ENCODE assay signal across 8 cellular contexts in the genomic region with DNA sequence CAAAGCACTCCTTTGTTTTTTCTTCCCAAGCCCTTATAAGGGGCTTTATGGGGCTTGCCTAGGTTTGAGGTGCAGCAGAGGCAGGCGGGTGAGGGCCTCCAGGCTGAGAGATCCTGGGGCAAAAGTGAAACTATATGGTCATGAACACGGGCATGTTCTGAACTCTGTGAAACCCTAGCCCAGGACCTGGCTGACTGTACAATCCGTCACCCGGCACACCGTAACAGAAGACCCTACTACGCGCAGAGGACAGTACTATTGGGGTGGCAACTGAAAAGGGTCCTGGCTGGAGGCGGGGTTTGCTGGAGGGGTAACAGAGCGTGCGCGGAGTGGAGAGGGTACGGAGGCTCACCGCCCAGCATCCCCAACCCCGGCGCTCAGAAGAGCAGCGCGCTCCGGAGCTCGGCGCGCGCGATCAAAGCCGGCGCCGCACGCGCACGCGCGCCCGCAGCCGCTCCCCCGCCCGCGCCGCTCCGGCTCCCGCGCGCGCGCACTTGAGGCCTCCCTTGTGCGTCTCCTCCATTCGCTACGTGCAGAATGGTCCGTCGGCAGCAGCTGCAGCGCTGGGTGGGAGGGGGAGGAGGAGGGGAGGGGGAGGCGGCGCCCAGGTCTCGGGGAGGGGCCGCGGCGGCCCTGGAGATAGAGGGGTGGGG. TPM values are rescaled to one million over a fixed set of nuclear protein-coding genes. Genes with fewer than 3 reads are reported as not detected.
DNase-seq lines count a peak whose midpoint lies in the region; ATAC-seq, FAIRE-seq and TF ChIP-seq lines count a peak whose summit lies in the region.

No MANE protein-coding gene starts in this region.

- H3K79me2 ChIP-seq in astrocyte (ENCODE audit: insufficient read depth, low read length), result no peaks in the 10 kb centered on the region

- peak overlapping the region; percentile 86 for H3K4me2 ChIP-seq in astrocyte (ENCODE audit: low read length)

- H3K36me3 ChIP-seq in RWPE2 (ENCODE audit: low read depth) (no peaks in the 10 kb centered on the region), astrocyte (ENCODE audit: insufficient read depth, low read length) (no peaks in the 10 kb centered on the region), iPS-18a (ENCODE audit: control insufficient read depth, low read depth, low read length) (no peaks in the 10 kb centered on the region), spleen (no peaks in the 10 kb centered on the region)

- H4K20me1 ChIP-seq in astrocyte (ENCODE audit: insufficient read depth, low read length), result no peaks in the 10 kb centered on the region

- DNase-seq in GM12892 (ENCODE audit: insufficient read length) (peak; percentile 87), RWPE2 (ENCODE audit: low spot score) (no peak), astrocyte (ENCODE audit: low read depth) (peak; percentile 57), spleen (peak; percentile 86), OCI-M2 (lab: John Stamatoyannopoulos, UW; ENCODE audit: unreplicated experiment) (no peak), hippocampal formation (lab: John Stamatoyannopoulos, UW) (no peak)

- FAIRE-seq in GM12892 (lab: Jason Lieb, UNC) (peak; percentile 87), astrocyte (lab: Jason Lieb, UNC) (no peak)

- WGBS in spleen, 5 donors, result 2 to 7% (median 4%) methylated on average over 20 to 54 of the region's 55 CpGs

- peak overlapping the region; percentile 94 for H3K27ac Mint-ChIP-seq in astrocyte (ENCODE audit: unreplicated experiment)

- H2AFZ ChIP-seq in astrocyte (ENCODE audit: low read depth, low read length), result peak overlapping the region; percentile 63

- no peaks in the 10 kb centered on the region for H3K9me3 ChIP-seq in RWPE2 (ENCODE audit: severe bottlenecking)
- no peaks in the 10 kb centered on the region for H3K9me3 ChIP-seq in astrocyte (ENCODE audit: insufficient read depth, low read depth, low read length)
- no peaks in the 10 kb centered on the region for H3K9me3 ChIP-seq in iPS-18a (ENCODE audit: control insufficient read depth, low read depth, low read length)
- no peaks in the 10 kb centered on the region for H3K9me3 ChIP-seq in spleen

- peaks cover 41% of the 10 kb centered on the region for H3K4me1 ChIP-seq in RWPE2 (ENCODE audit: insufficient read depth, poor library complexity, severe bottlenecking)
- peaks cover 39% of the 10 kb centered on the region for H3K4me1 ChIP-seq in astrocyte (ENCODE audit: insufficient read depth, low read length)
- H3K4me1 ChIP-seq in iPS-18a (ENCODE audit: control insufficient read depth, low read depth, low read length), result peaks cover 28% of the 10 kb centered on the region
- H3K4me1 ChIP-seq in spleen, result peaks cover 13 to 40% (median 29%) of the 10 kb centered on the region in 6 donors

- H3K4me3 ChIP-seq in RWPE2 (ENCODE audit: severe bottlenecking) (peak overlapping the region; percentile 15), astrocyte (ENCODE audit: insufficient read depth, low read depth, low read length) (peak overlapping the region; percentile 45), iPS-18a (ENCODE audit: low read length) (peak overlapping the region; percentile 73), spleen (peak overlapping the region; percentile 23 to 76 (median 46))

- H3K9me3 Mint-ChIP-seq in astrocyte (ENCODE audit: unreplicated experiment), result no peaks in the 10 kb centered on the region

- H3K27me3 Mint-ChIP-seq in astrocyte (ENCODE audit: low read depth, unreplicated experiment), result no peaks in the 10 kb centered on the region

- ATAC-seq in HG02763 (IDR thresholded peaks at IDR 0.05; ENCODE audit: unreplicated experiment), result peak; percentile 43
- ATAC-seq in RWPE2 (ENCODE audit: low read depth), result peak; percentile 53

- TF ChIP-seq POLR2A in GM12892 (IDR thresholded peaks at IDR 0.05; ENCODE audit: low read depth, low read length) (peak; percentile 63; the same call in 1 of the 2 replicates), spleen (IDR thresholded peaks at IDR 0.05) (no peak)

- peak overlapping the region; percentile 63 for H3K4me3 Mint-ChIP-seq in astrocyte (ENCODE audit: unreplicated experiment)

- H3K27ac ChIP-seq in RWPE2 (ENCODE audit: poor library complexity, severe bottlenecking), result peak overlapping the region; percentile 95
- peak overlapping the region; percentile 81 for H3K27ac ChIP-seq in astrocyte (ENCODE audit: low read depth, low read length)
- no peak overlapping the region for H3K27ac ChIP-seq in iPS-18a (ENCODE audit: low read length)
- peak overlapping the region in 1 of 8 donors; percentile 12 for H3K27ac ChIP-seq in spleen

- H3K27me3 ChIP-seq in RWPE2 (ENCODE audit: insufficient read depth, poor library complexity, severe bottlenecking) (no peaks in the 10 kb centered on the region), astrocyte (ENCODE audit: insufficient read depth, low read length) (no peaks in the 10 kb centered on the region), iPS-18a (ENCODE audit: control insufficient read depth, insufficient read depth, low read length) (peaks cover 16% of the 10 kb centered on the region), spleen (replicated peaks in 1 of 7) (peaks cover 0 to 58% (median 21%) of the 10 kb centered on the region in 7 donors)

- peaks cover 24% of the 10 kb centered on the region for H3K4me1 Mint-ChIP-seq in astrocyte (ENCODE audit: low read depth, unreplicated experiment)

- H3K36me3 Mint-ChIP-seq in astrocyte (ENCODE audit: low read depth, unreplicated experiment), result no peaks in the 10 kb centered on the region

- H3K9ac ChIP-seq in astrocyte (ENCODE audit: low read length), result peak overlapping the region; percentile 69
- peak overlapping the region; percentile 12 for H3K9ac ChIP-seq in iPS-18a (ENCODE audit: low read length)

- TF ChIP-seq CTCF in RWPE2 (IDR thresholded peaks at IDR 0.05; ENCODE audit: poor library complexity, severe bottlenecking), result no peak
- no peak for TF ChIP-seq CTCF in astrocyte (IDR thresholded peaks at IDR 0.05; ENCODE audit: insufficient read depth, low read depth, low read length)
- TF ChIP-seq CTCF in spleen (IDR thresholded peaks at IDR 0.05 in 8 of 11, conservative IDR thresholded peaks at IDR 0.05 in 3 of 11), result no peak

- intact Hi-C loops in spleen (cut with DNase I; ENCODE audit: low total_unique reads), result no loop called here

RNA-seq across cellular contexts. Expression of a gene that starts 54.2 kb away (rescaled TPM):
- polyA plus RNA-seq in GM12892 (2012; ENCODE audit: missing spikeins), result 87.0 TPM
- 53.4 and 56.1 TPM in 2 replicates for total RNA-seq in astrocyte
- total RNA-seq in spleen, result 10 to 100 TPM; 20.2 to 31.7 (median 23.8) TPM
- polyA plus RNA-seq in spleen, result 10 to 100 TPM; 34.8 to 55.3 (median 41.4) TPM

RNA-seq across cellular contexts. Expression of a gene that starts 54.3 kb away (rescaled TPM):
- polyA plus RNA-seq in GM12892 (2012; ENCODE audit: missing spikeins), result 8.7 TPM
- total RNA-seq in astrocyte (86.6 and 95.6 TPM in 2 replicates), spleen (10 to 100 TPM; 12.3 to 24.8 (median 19.4) TPM)
- polyA plus RNA-seq in spleen, result 1 to 10 TPM; 2.8 to 8.5 (median 3.5) TPM

Comparison
In these comparisons a context has a peak if more than half of its experiments do, and no peak if none do; other contexts are left out.
1. DNase-seq: peak in GM12892 (single experiment), astrocyte (single experiment) and spleen (single experiment); none in RWPE2 (single experiment), OCI-M2 (single experiment) and hippocampal formation (0 of 2).
2. H3K4me3 ChIP-seq: peak in every context shown above with its lines; median percentile 73 in iPS-18a; 46 in spleen; 45 in astrocyte; 15 in RWPE2.